ENCODE assay signal across 8 cellular contexts in the genomic region with DNA sequence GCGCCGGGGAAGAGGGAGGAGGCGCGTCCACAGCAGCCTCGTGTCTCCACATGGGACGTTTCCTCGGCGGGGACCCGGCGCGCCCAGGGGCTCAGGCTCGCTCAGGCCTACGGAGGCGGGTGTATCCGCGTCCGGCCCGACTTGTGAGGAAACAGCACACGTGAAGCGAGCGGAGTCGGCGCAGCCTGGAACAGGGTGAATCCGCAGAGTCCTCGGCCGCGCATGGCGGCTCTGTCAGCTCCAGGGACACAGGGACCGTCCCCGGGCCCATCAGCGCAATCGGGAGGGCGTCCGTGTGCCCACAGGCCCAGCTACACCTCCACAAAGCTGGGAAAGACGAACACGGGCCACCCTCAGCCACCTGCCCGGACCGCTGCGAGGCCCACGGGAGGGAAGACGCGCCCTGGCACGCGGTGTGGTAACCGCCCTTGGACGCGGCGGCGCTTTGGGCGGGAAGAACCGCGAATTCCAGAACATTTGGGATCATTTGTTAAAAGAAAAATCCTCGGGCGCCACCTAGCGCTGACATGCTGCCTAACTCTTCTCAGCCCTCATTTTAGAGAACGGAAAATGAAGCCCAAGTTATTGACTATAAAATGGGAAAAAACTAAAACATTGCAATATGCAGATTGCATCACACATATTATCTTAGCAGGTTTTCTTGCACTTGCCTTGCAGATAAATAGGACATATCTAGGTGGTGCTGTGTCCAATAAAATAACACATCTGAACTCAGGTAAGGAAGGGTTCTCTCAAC. TPM values are rescaled to one million over a fixed set of nuclear protein-coding genes. Genes with fewer than 3 reads are reported as not detected.
DNase-seq lines count a peak whose midpoint lies in the region; ATAC-seq lines count a peak whose summit lies in the region.

No MANE protein-coding gene starts in this region.

- no peaks in the 10 kb centered on the region for H3K9me3 Mint-ChIP-seq in memory B cell

- peaks cover 3% of the 10 kb centered on the region for H3K27me3 Mint-ChIP-seq in memory B cell

- H3K4me1 Mint-ChIP-seq in memory B cell, result peaks cover 3% of the 10 kb centered on the region

- peak overlapping the region; percentile 79 for H3K27ac Mint-ChIP-seq in memory B cell

- no peaks in the 10 kb centered on the region for H3K36me3 Mint-ChIP-seq in memory B cell

- peak overlapping the region; percentile 85 for H3K4me3 Mint-ChIP-seq in memory B cell

- peak; percentile 47 for DNase-seq in Caki2 (ENCODE audit: low read depth)
- DNase-seq in NCI-H2107 (lab: John Stamatoyannopoulos, UW), result peak; percentile 40
- peak; percentile 54 for DNase-seq in activated CD4-positive, alpha-beta T cell treated with anti-CD3 and anti-CD28 coated beads, Interleukin-2, amount 50 U/mL, for 1 hour
- DNase-seq in ecto neural progenitor cell (ENCODE audit: low spot score), result peak; percentile 78
- DNase-seq in memory B cell (ENCODE audit: low spot score in 2 of 2), result peak; percentile 55 to 62
- peak; percentile 18 for DNase-seq in stimulated activated CD8-positive, alpha-beta memory T cell treated with anti-CD3 and anti-CD28 coated beads, Interleukin-12 subunit alpha, Interleukin-12 subunit beta, amount 100 ng/mL, for 4 hours (ENCODE audit: low read depth)

- in situ Hi-C loops in Caki2 (cut with HindIII; ENCODE audit: low pct_unique_long_range_greater_than_20kb, low sequenced_read_pairs), result no loop called here

- ATAC-seq in GM21717 (IDR thresholded peaks at IDR 0.05; ENCODE audit: unreplicated experiment) (peak; percentile 58), memory B cell (ENCODE audit: low read depth) (peak; percentile 81), GM19328 (IDR thresholded peaks at IDR 0.05; ENCODE audit: unreplicated experiment) (no peak)

RNA-seq across cellular contexts. Expression of gene TMEM18, which starts 40.4 kb away (rescaled TPM):
- 31.3 and 31.9 TPM in 2 replicates for total RNA-seq in Caki2 (2014; rRNA removed; shearing (Covaris generic); ENCODE audit: low replicate concordance)

Comparison
In these comparisons a context has a peak if more than half of its experiments do, and no peak if none do; other contexts are left out.
1. DNase-seq: peak in every context shown above with its lines; median percentile 78 in ecto neural progenitor cell; 58 in memory B cell; 54 in activated CD4-positive, alpha-beta T cell treated with anti-CD3 and anti-CD28 coated beads, Interleukin-2, amount 50 U/mL, for 1 hour; 47 in Caki2; 40 in NCI-H2107; 18 in stimulated activated CD8-positive, alpha-beta memory T cell treated with anti-CD3 and anti-CD28 coated beads, Interleukin-12 subunit alpha, Interleukin-12 subunit beta, amount 100 ng/mL, for 4 hours.